ENCODE assay signal across 23 cellular contexts in the genomic region with DNA sequence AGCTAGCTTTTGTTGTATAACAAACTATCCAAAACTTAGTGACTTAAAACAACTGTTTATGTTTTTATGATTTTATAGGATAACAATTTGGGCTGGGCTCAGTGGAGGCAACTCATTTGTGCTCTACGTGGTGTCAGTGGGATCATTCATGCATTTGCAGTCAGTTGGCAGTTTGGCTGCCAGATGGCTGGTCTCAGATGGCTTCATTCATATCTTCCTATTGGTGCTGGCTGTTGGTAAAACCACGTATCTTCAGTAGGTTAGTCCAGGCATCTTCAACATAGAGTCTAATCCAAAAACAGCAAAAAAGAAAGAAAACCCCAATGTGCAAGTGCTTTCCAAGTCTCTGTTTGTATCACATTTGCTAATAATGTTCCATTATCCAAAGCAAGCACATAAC.
"Had no signal": no experiment of that assay in that cellular context is flagged by ENCODE, and none has a peak within 500 bp of the region (broad histone marks: within the 10 kb centered on the region; RNA-seq: fewer than 3 reads in every experiment).

No MANE protein-coding gene starts in this region.

- H3K27ac ChIP-seq: ascending aorta, cardiac muscle cell, colonic mucosa, left ventricle myocardium inferior, testis, transverse colon had no signal

- DNase-seq: activated CD4-positive, alpha-beta T cell treated with anti-CD3 and anti-CD28 coated beads for 48 hours; activated CD4-positive, alpha-beta T cell treated with anti-CD3 and anti-CD28 coated beads, Interleukin-2, amount 50 U/mL, for 48 hours; activated CD8-positive, alpha-beta memory T cell treated with anti-CD3 and anti-CD28 coated beads for 24 hours; activated effector memory CD4-positive, alpha-beta T cell treated with anti-CD3 and anti-CD28 coated beads, Interleukin-2, amount 50 U/mL, for 16 hours; activated naive CD4-positive, alpha-beta T cell treated with anti-CD3 and anti-CD28 coated beads, Interleukin-2, amount 10 ng/mL, durations not matched to agents 7 days and 5 days; activated naive CD8-positive, alpha-beta T cell treated with anti-CD3 and anti-CD28 coated beads, Interleukin-2, amount 10 ng/mL, durations not matched to agents 7 days and 5 days; activated T-cell treated with anti-CD3 and anti-CD28 coated beads, Interleukin-2, amount 50 U/mL, for 1 hour; cerebellar nuclear complex; colonic mucosa; effector memory CD4-positive, alpha-beta T cell; glutamatergic neuron; left ventricle myocardium inferior; mesendoderm; posterior cingulate gyrus; spleen; stimulated activated naive CD4-positive, alpha-beta T cell treated with Interleukin-2 at 50 U/mL for 16 hours; testis; transverse colon had no signal

- H3K9me3 ChIP-seq: ascending aorta, colonic mucosa, left ventricle myocardium inferior, testis, transverse colon had no signal

- H3K4me1 ChIP-seq: ascending aorta, colonic mucosa, testis, transverse colon had no signal

- H3K36me3 ChIP-seq: ascending aorta, cardiac muscle cell, colonic mucosa, left ventricle myocardium inferior, transverse colon had no signal

- FAIRE-seq: frontal cortex, islet of Langerhans had no signal

- H3K27me3 ChIP-seq: ascending aorta, cardiac muscle cell, colonic mucosa, spleen, testis, transverse colon had no signal

- H3K4me3 ChIP-seq: ascending aorta, cardiac muscle cell, colonic mucosa, left ventricle myocardium inferior, lung, spleen, testis, transverse colon had no signal
